ENCODE assay signal across 8 cellular contexts in the genomic region with DNA sequence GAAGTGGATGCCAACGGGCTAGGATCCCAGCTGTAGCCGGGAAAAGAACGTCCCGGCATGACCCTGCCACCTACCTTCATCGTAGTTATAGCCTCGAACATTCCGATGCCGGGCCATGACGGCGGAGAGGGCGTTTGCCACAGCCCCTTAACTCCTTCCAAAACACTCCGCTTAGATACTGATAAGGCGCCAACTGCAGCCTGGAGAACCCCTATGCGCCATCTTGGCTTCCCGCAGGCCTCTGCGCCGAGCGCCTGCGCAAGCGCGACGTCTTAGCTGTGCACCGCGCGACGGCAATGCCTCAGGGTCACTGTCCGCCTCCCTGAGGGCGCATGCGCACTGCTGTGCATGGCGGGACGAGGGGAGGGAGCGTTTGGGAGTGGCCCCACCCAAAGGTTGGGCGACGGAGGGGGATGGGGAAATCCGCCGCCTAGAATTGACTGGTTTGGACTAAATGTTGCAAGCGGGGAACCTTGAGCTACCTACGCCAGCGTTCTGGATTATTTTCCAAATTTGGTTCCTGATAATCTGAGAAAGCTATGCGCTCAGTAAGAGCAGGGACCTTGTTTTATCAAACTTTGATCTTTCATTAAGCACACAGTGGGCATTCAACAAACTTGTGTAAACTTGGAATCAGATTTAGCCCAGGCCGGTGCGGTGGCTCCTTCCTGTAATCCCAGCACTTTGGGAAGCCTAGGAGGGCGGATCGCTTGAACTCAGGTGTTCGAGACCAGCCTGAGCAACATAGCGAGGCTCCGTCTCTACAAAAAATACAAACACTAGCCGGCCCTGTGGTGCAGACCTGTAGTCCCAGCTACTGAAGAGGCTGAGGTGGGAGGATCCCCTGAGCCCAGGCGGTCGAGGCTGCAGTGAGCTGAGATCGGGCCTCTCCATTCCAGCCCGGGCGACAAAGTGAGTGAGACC. TPM values are rescaled to one million over a fixed set of nuclear protein-coding genes. Genes with fewer than 3 reads are reported as not detected.
DNase-seq lines count a peak whose midpoint lies in the region; ATAC-seq, FAIRE-seq and TF ChIP-seq lines count a peak whose summit lies in the region.

HBS1L (minus strand) TSS at position 248 of the 924 bp plus-strand sequence; CDS start at position 117, 131 bp downstream.

- H3K27me3 ChIP-seq in adipocyte (replicated peaks; ENCODE audit: control insufficient read depth, insufficient read depth, low read length) = no peaks in the 10 kb centered on the region
- no peaks in the 10 kb centered on the region for H3K27me3 ChIP-seq in pancreas
- H3K27me3 ChIP-seq in tibial artery = no peaks in the 10 kb centered on the region

- intact Hi-C loops in Right ventricle myocardium superior (cut with DNase I) (no loop called here), pancreas (cut with DNase I) (no loop called here), tibial artery (cut with DNase I; ENCODE audit: low total_unique reads) (no loop called here)

- H3K4me1 ChIP-seq in adipocyte (ENCODE audit: control insufficient read depth, insufficient read depth, low read length) (peaks cover 21% of the 10 kb centered on the region), pancreas (peaks cover 0 to 8% (median 0%) of the 10 kb centered on the region in 3 donors), tibial artery (peaks cover 0 to 23% (median 13%) of the 10 kb centered on the region in 4 donors)

- ATAC-seq in HG02798 (IDR thresholded peaks at IDR 0.05; ENCODE audit: poor library complexity, unreplicated experiment) (peak; percentile 99), Right ventricle myocardium superior (ENCODE audit: poor library complexity) (peak; percentile 100), pancreas (peak; percentile 98 to 100 (median 100))

- TF ChIP-seq CTCF in GM12875 (IDR thresholded peaks at IDR 0.05; ENCODE audit: borderline replicate concordance, insufficient read depth, low read depth, low read length) (no peak), pancreas (IDR thresholded peaks at IDR 0.05) (no peak), tibial artery (IDR thresholded peaks at IDR 0.05) (no peak)

- H3K4me3 ChIP-seq in GM12875 (ENCODE audit: low read depth, low read length) = peak within 1 kb of the TSS; percentile 56
- H3K4me3 ChIP-seq in adipocyte (ENCODE audit: low read length) = peak within 1 kb of the TSS; percentile 97
- peak within 1 kb of the TSS; percentile 70 to 95 (median 90) for H3K4me3 ChIP-seq in pancreas
- peak within 1 kb of the TSS; percentile 81 to 93 for H3K4me3 ChIP-seq in tibial artery

- H3K27ac ChIP-seq in pancreas (peak within 1 kb of the TSS; percentile 62 to 88 (median 80)), tibial artery (peak within 1 kb of the TSS; percentile 87 to 90)

- H3K36me3 ChIP-seq in adipocyte (ENCODE audit: control insufficient read depth, insufficient read depth, low read length, severe bottlenecking) = peaks cover 4% of the 10 kb centered on the region
- H3K36me3 ChIP-seq in pancreas = no peaks in the 10 kb centered on the region
- peaks cover 1 to 5% (median 3%) of the 10 kb centered on the region in 3 donors for H3K36me3 ChIP-seq in tibial artery

- H3K9me3 ChIP-seq in adipocyte (ENCODE audit: control insufficient read depth, low read length) (no peaks in the 10 kb centered on the region), pancreas (no peaks in the 10 kb centered on the region), tibial artery (no peaks in the 10 kb centered on the region)

- WGBS in pancreas, 2 donors = 9 to 13% methylated on average over 53 of the region's 53 CpGs

- peak; percentile 63 for FAIRE-seq in pancreas (lab: Jason Lieb, UNC)

- DNase-seq in NCI-H1436 (lab: John Stamatoyannopoulos, UW) (peak; percentile 97), T follicular helper cell (ENCODE audit: low read depth) (peak; percentile 94), adipocyte (ENCODE audit: low read depth) (peak; percentile 99), Right ventricle myocardium superior (peak; percentile 98), pancreas (peak; percentile 97 to 99 (median 98)), tibial artery (peak; percentile 97 to 98)

- peak within 1 kb of the TSS; percentile 97 for H3K9ac ChIP-seq in adipocyte (ENCODE audit: low read length)

RNA-seq across cellular contexts. Expression of gene HBS1L, which starts in this region (rescaled TPM):
- total RNA-seq in Right ventricle myocardium superior = 89.0 TPM
- 10 to 100 TPM; 36.0 to 41.5 (median 40.6) TPM for total RNA-seq in pancreas
- 10 to 100 TPM; 10.3 to 18.0 TPM for polyA plus RNA-seq in pancreas

Comparison
In these comparisons a context has a peak if more than half of its experiments do, and no peak if none do; other contexts are left out.
1. Peak in every context shown above with its lines: DNase-seq, ATAC-seq, H3K4me3 ChIP-seq and H3K27ac ChIP-seq.